ENCODE assay signal across 1 cellular context in the genomic region with DNA sequence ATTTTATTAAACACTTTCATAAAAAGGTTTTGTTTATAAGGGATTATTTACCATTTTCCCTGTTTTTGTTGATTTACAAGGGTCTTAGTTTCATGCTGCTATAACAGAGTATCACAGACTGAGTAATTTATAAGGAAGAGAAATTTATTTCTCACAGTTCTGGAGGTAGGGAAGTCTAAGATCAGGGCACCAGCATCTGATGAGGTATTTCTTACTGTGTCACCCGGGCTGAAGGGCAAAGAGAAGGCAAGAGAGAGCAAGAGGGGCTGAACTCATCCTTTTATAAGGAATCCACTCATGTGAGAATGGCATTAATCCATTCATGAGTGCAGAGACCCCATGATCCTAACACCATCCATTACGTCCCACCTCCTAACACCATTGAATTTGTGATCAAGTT.
TF ChIP-seq lines count a peak whose summit lies in the region.

No MANE protein-coding gene starts in this region.

TF ChIP-seq in IMR-90, 13 proteins besides CTCF, POLR2A, EP300 and RAD21:
- TF ChIP-seq NFE2L2 (IDR thresholded peaks at IDR 0.05; ENCODE audit: low read depth, low read length) (no peak), BHLHE40 (IDR thresholded peaks at IDR 0.05; ENCODE audit: low read depth, low read length) (no peak), RFX5 (IDR thresholded peaks at IDR 0.05; ENCODE audit: low read depth, low read length) (no peak), CEBPB (IDR thresholded peaks at IDR 0.05; ENCODE audit: low read depth, low read length) (no peak), RCOR1 (IDR thresholded peaks at IDR 0.05; ENCODE audit: insufficient replicate concordance, low read length) (no peak), MAZ (IDR thresholded peaks at IDR 0.05; ENCODE audit: borderline replicate concordance, low read depth, low read length) (no peak), FOS (IDR thresholded peaks at IDR 0.05; ENCODE audit: low read depth, low read length) (no peak), MAFK (IDR thresholded peaks at IDR 0.05; ENCODE audit: low read depth, low read length) (no peak), CHD1 (IDR thresholded peaks at IDR 0.05; ENCODE audit: low read depth, low read length) (no peak), MXI1 (IDR thresholded peaks at IDR 0.05; ENCODE audit: borderline replicate concordance, low read depth, low read length) (no peak), SMC3 (IDR thresholded peaks at IDR 0.05; ENCODE audit: low read depth, low read length) (no peak)
- TF ChIP-seq, protein P1, sequence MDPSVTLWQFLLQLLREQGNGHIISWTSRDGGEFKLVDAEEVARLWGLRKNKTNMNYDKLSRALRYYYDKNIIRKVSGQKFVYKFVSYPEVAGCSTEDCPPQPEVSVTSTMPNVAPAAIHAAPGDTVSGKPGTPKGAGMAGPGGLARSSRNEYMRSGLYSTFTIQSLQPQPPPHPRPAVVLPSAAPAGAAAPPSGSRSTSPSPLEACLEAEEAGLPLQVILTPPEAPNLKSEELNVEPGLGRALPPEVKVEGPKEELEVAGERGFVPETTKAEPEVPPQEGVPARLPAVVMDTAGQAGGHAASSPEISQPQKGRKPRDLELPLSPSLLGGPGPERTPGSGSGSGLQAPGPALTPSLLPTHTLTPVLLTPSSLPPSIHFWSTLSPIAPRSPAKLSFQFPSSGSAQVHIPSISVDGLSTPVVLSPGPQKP (IDR thresholded peaks at IDR 0.05; ENCODE audit: borderline replicate concordance, low read depth, low read length) = no peak
- TF ChIP-seq, protein P2, sequence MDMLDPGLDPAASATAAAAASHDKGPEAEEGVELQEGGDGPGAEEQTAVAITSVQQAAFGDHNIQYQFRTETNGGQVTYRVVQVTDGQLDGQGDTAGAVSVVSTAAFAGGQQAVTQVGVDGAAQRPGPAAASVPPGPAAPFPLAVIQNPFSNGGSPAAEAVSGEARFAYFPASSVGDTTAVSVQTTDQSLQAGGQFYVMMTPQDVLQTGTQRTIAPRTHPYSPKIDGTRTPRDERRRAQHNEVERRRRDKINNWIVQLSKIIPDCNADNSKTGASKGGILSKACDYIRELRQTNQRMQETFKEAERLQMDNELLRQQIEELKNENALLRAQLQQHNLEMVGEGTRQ (IDR thresholded peaks at IDR 0.05; ENCODE audit: low read depth, low read length) = no peak
